ENCODE assay signal across 26 cellular contexts in the genomic region with DNA sequence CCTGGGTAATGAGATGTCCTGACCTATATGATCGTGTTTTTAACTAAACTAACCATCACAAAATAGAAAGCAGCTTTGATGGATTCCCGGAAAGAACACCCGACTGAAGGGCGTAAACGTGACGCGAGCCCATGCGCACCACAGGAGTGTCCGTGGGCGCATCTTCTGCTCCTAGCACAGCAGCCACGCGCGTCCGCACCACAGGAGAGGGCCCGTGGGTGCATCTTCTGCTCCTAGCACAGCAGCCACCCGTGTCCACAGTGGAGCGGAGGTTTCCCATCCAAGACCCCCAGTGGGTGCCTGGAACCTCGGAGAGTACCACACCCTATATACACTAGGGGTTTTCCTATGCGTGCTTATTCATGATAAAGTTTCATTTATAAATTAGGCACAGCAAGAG. TPM values are rescaled to one million over a fixed set of nuclear protein-coding genes. Genes with fewer than 3 reads are reported as not detected.
DNase-seq lines count a peak whose midpoint lies in the region; ATAC-seq and TF ChIP-seq lines count a peak whose summit lies in the region.
"Had no signal": no experiment of that assay in that cellular context is flagged by ENCODE, and none has a peak within 500 bp of the region (broad histone marks: within the 10 kb centered on the region; RNA-seq: fewer than 3 reads in every experiment).

No MANE protein-coding gene starts in this region.

- ATAC-seq in activated CD8-positive, alpha-beta memory T cell treated with anti-CD3 and anti-CD28 coated beads, Interleukin-2, amount 10 ng/mL, durations not matched to agents 7 days and 5 days, result no peak
- ATAC-seq in PC-3, result no peak
- no peak for ATAC-seq in HG02885 (IDR thresholded peaks at IDR 0.05; ENCODE audit: poor library complexity, unreplicated experiment)
- no peak for ATAC-seq in stimulated activated naive CD8-positive, alpha-beta T cell treated with anti-CD3 and anti-CD28 coated beads, Interleukin-15, amount 100 ng/mL, for 72 hours
- ATAC-seq: A549 had no signal

- H3K27ac Mint-ChIP-seq in activated CD8-positive, alpha-beta memory T cell treated with anti-CD3 and anti-CD28 coated beads, Interleukin-2, amount 10 ng/mL, durations not matched to agents 7 days and 5 days, result no peak overlapping the region
- H3K27ac Mint-ChIP-seq in stimulated activated naive CD8-positive, alpha-beta T cell treated with anti-CD3 and anti-CD28 coated beads, Interleukin-15, amount 100 ng/mL, for 72 hours, result no peak overlapping the region
- H3K27ac Mint-ChIP-seq: B cell; CD4-positive, alpha-beta memory T cell; CD4-positive, CD25-positive, alpha-beta regulatory T cell; CD8-positive, alpha-beta memory T cell had no signal

- DNase-seq in activated CD8-positive, alpha-beta memory T cell treated with anti-CD3 and anti-CD28 coated beads, Interleukin-2, amount 50 U/mL, for 48 hours, result peak; percentile 36
- DNase-seq in activated CD8-positive, alpha-beta memory T cell treated with anti-CD3 and anti-CD28 coated beads, Interleukin-2, amount 10 ng/mL, durations not matched to agents 7 days and 5 days, result no peak
- DNase-seq in PC-3 (no peak), islet precursor cell (peak; percentile 31), NCI-H524 (lab: John Stamatoyannopoulos, UW) (no peak)
- no peak for DNase-seq in stimulated activated naive CD8-positive, alpha-beta T cell treated with anti-CD3 and anti-CD28 coated beads, Interleukin-15, amount 100 ng/mL, for 72 hours
- DNase-seq: AML-193; CD4-positive, alpha-beta memory T cell; CD4-positive, CD25-positive, alpha-beta regulatory T cell; CD8-positive, alpha-beta memory T cell; COR-L47; DMS 273 treated with DMSO at 0.1 percent for 48 hours; DMS153; DMS53; DMS79; DND-41; EL; GDM1 had no signal

- H3K4me3 Mint-ChIP-seq in activated CD8-positive, alpha-beta memory T cell treated with anti-CD3 and anti-CD28 coated beads, Interleukin-2, amount 10 ng/mL, durations not matched to agents 7 days and 5 days, result no peak overlapping the region
- H3K4me3 Mint-ChIP-seq in stimulated activated naive CD8-positive, alpha-beta T cell treated with anti-CD3 and anti-CD28 coated beads, Interleukin-15, amount 100 ng/mL, for 72 hours, result no peak overlapping the region
- H3K4me3 Mint-ChIP-seq: B cell; CD4-positive, alpha-beta memory T cell; CD4-positive, CD25-positive, alpha-beta regulatory T cell; CD8-positive, alpha-beta memory T cell had no signal

- POLR2A ChIA-PET in PC-3 (lab: Charles Lee; ENCODE audit: unreplicated experiment), result no interaction called here

- no peaks in the 10 kb centered on the region for H3F3A ChIP-seq in PC-3 (ENCODE audit: low read length, unreplicated experiment)

- CTCF ChIA-PET in activated CD8-positive, alpha-beta memory T cell treated with anti-CD3 and anti-CD28 coated beads, Interleukin-2, amount 10 ng/mL, durations not matched to agents 7 days and 5 days (lab: Charles Lee), result no interaction called here
- CTCF ChIA-PET in PC-3 (lab: Charles Lee), result no interaction called here

- H4K20me1 ChIP-seq in PC-3 (ENCODE audit: low read length), result no peaks in the 10 kb centered on the region
- H4K20me1 ChIP-seq: BLaER1 treated with 17β-estradiol and CSF1 and Interleukin-3, amounts not matched to agents 10 nM and 100 nM had no signal

- no peak overlapping the region for H2AFZ ChIP-seq in PC-3 (ENCODE audit: low read length)

- H3K9ac ChIP-seq in PC-3 (ENCODE audit: low read length), result no peak overlapping the region
- H3K9ac ChIP-seq: BLaER1 treated with 17β-estradiol and CSF1 and Interleukin-3, amounts not matched to agents 10 nM and 100 nM had no signal

- no peak for TF ChIP-seq CTCF in PC-3 (conservative IDR thresholded peaks at IDR 0.05; ENCODE audit: low read depth, low read length)

- no peaks in the 10 kb centered on the region for H3K9me2 ChIP-seq in PC-3 (replicated peaks; ENCODE audit: low read length)

- no peak overlapping the region for H3K4me3 ChIP-seq in PC-3 (ENCODE audit: low read length)
- H3K4me3 ChIP-seq: A549; BLaER1 treated with 17β-estradiol and CSF1 and Interleukin-3, amounts not matched to agents 10 nM and 100 nM; GM12878 had no signal

- no TSS peak for BruUV-seq in PC-3 (replicated peaks; lab: Mats Ljungman, UMichigan)

- no peaks in the 10 kb centered on the region for H3K79me2 ChIP-seq in PC-3 (ENCODE audit: low read length)

- H3K27ac ChIP-seq in PC-3 (ENCODE audit: low read length), result no peak overlapping the region
- H3K27ac ChIP-seq: 22Rv1, A549, C4-2B had no signal

- H3K36me3 ChIP-seq in PC-3 (ENCODE audit: low read depth, low read length), result no peaks in the 10 kb centered on the region
- H3K36me3 ChIP-seq: BLaER1 treated with 17β-estradiol and CSF1 and Interleukin-3, amounts not matched to agents 10 nM and 100 nM had no signal

- no peaks in the 10 kb centered on the region for H3K9me3 ChIP-seq in PC-3 (ENCODE audit: low read length)

- H3K4me1 Mint-ChIP-seq in activated CD8-positive, alpha-beta memory T cell treated with anti-CD3 and anti-CD28 coated beads, Interleukin-2, amount 10 ng/mL, durations not matched to agents 7 days and 5 days, result no peaks in the 10 kb centered on the region
- no peaks in the 10 kb centered on the region for H3K4me1 Mint-ChIP-seq in stimulated activated naive CD8-positive, alpha-beta T cell treated with anti-CD3 and anti-CD28 coated beads, Interleukin-15, amount 100 ng/mL, for 72 hours
- H3K4me1 Mint-ChIP-seq: B cell; CD4-positive, alpha-beta memory T cell; CD4-positive, CD25-positive, alpha-beta regulatory T cell; CD8-positive, alpha-beta memory T cell had no signal

- peaks cover 15% of the 10 kb centered on the region for H3K4me1 ChIP-seq in PC-3 (ENCODE audit: insufficient read depth, low read length)
- H3K4me1 ChIP-seq: A549 had no signal

- peaks cover 14% of the 10 kb centered on the region for H3K27me3 Mint-ChIP-seq in activated CD8-positive, alpha-beta memory T cell treated with anti-CD3 and anti-CD28 coated beads, Interleukin-2, amount 10 ng/mL, durations not matched to agents 7 days and 5 days
- H3K27me3 Mint-ChIP-seq in stimulated activated naive CD8-positive, alpha-beta T cell treated with anti-CD3 and anti-CD28 coated beads, Interleukin-15, amount 100 ng/mL, for 72 hours, result peaks cover 8% of the 10 kb centered on the region

- peak overlapping the region; percentile 37; the same call in 1 of the 2 replicates for H3K4me2 ChIP-seq in PC-3 (ENCODE audit: low read length)
- H3K4me2 ChIP-seq: A549 had no signal

- H3K9me3 Mint-ChIP-seq in activated CD8-positive, alpha-beta memory T cell treated with anti-CD3 and anti-CD28 coated beads, Interleukin-2, amount 10 ng/mL, durations not matched to agents 7 days and 5 days (ENCODE audit: low read depth), result no peaks in the 10 kb centered on the region
- H3K9me3 Mint-ChIP-seq in stimulated activated naive CD8-positive, alpha-beta T cell treated with anti-CD3 and anti-CD28 coated beads, Interleukin-15, amount 100 ng/mL, for 72 hours, result no peaks in the 10 kb centered on the region
- H3K9me3 Mint-ChIP-seq: CD4-positive, alpha-beta memory T cell; CD4-positive, CD25-positive, alpha-beta regulatory T cell; CD8-positive, alpha-beta memory T cell had no signal

- no peaks in the 10 kb centered on the region for H3K36me3 Mint-ChIP-seq in activated CD8-positive, alpha-beta memory T cell treated with anti-CD3 and anti-CD28 coated beads, Interleukin-2, amount 10 ng/mL, durations not matched to agents 7 days and 5 days
- H3K36me3 Mint-ChIP-seq: CD4-positive, alpha-beta memory T cell; CD4-positive, CD25-positive, alpha-beta regulatory T cell; CD8-positive, alpha-beta memory T cell had no signal

- peaks cover 8% of the 10 kb centered on the region; the same call in 1 of the 2 replicates for H3K27me3 ChIP-seq in PC-3 (ENCODE audit: low read length)
- H3K27me3 ChIP-seq: BLaER1 treated with 17β-estradiol and CSF1 and Interleukin-3, amounts not matched to agents 10 nM and 100 nM had no signal

- intact Hi-C loops in PC-3 (cut with micrococcal nuclease), result no loop called here

RNA-seq across cellular contexts. Expression of a gene that starts 36.1 kb away (rescaled TPM):
- total RNA-seq in activated CD8-positive, alpha-beta memory T cell treated with anti-CD3 and anti-CD28 coated beads, Interleukin-2, amount 10 ng/mL, durations not matched to agents 7 days and 5 days, result 1 to 10 TPM in 1 of 2 experiments, under 1 TPM in 1; 0.91 to 2.1 TPM
- not detected in 2 replicates for total RNA-seq in PC-3 (2014; rRNA removed)

RNA-seq across cellular contexts. Expression of a gene that starts 51.5 kb away (rescaled TPM):
- total RNA-seq in activated CD8-positive, alpha-beta memory T cell treated with anti-CD3 and anti-CD28 coated beads, Interleukin-2, amount 10 ng/mL, durations not matched to agents 7 days and 5 days, result not detected
- 0.18 TPM in 1 of 2 replicates, not detected in the other for total RNA-seq in PC-3 (2014; rRNA removed)
- total RNA-seq: B cell; CD4-positive, CD25-positive, alpha-beta regulatory T cell; G401 had no signal

Comparison
In these comparisons a context has a peak if more than half of its experiments do, and no peak if none do; other contexts are left out.
1. DNase-seq: peak in activated CD8-positive, alpha-beta memory T cell treated with anti-CD3 and anti-CD28 coated beads, Interleukin-2, amount 50 U/mL, for 48 hours (single experiment) and islet precursor cell (single experiment); none in activated CD8-positive, alpha-beta memory T cell treated with anti-CD3 and anti-CD28 coated beads, Interleukin-2, amount 10 ng/mL, durations not matched to agents 7 days and 5 days (single experiment), PC-3 (single experiment), NCI-H524 (0 of 2) and stimulated activated naive CD8-positive, alpha-beta T cell treated with anti-CD3 and anti-CD28 coated beads, Interleukin-15, amount 100 ng/mL, for 72 hours (0 of 2).